ENCODE assay signal across 26 cellular contexts in genomic region chr12:108309674-108310312, GRCh38. TPM values are rescaled to one million over a fixed set of nuclear protein-coding genes. Genes with fewer than 3 reads are reported as not detected.
A peak's percentile ranks its signal among the peaks of the same experiment; 100 is the strongest.
DNase-seq lines count a peak whose midpoint lies in the region; ATAC-seq, FAIRE-seq and TF ChIP-seq lines count a peak whose summit lies in the region.
"Had no signal": no experiment of that assay in that cellular context is flagged by ENCODE, and none has a peak within 500 bp of the region (broad histone marks: within the 10 kb centered on the region; RNA-seq: fewer than 3 reads in every experiment).

No MANE protein-coding gene starts in this region.

- no peak overlapping the region for H2BK5ac ChIP-seq in neuronal stem cell (ENCODE audit: low read length)

- peak overlapping the region; percentile 38 for H4K91ac ChIP-seq in neuronal stem cell (ENCODE audit: low read depth, low read length, poor library complexity)

- H3K14ac ChIP-seq in neuronal stem cell (ENCODE audit: low read length): no peak overlapping the region

- no peak overlapping the region for H2AFZ ChIP-seq in neuronal stem cell (ENCODE audit: low read length)

- no peak overlapping the region for H2BK120ac ChIP-seq in neuronal stem cell (ENCODE audit: low read depth, low read length)

- no peak overlapping the region for H3K9ac ChIP-seq in neuronal stem cell (ENCODE audit: low read depth, low read length, poor library complexity)

- H3K36me3 ChIP-seq in neuronal stem cell (replicated peaks in 1 of 2; ENCODE audit: control insufficient read depth in 2 of 2, insufficient read depth in 2 of 2, low read length in 2 of 2): no peaks in the 10 kb centered on the region
- H3K36me3 ChIP-seq in right atrium auricular region: no peaks in the 10 kb centered on the region
- H3K36me3 ChIP-seq: pancreas, Peyer's patch, thyroid gland had no signal

- DNase-seq in GM12891 (ENCODE audit: insufficient read length, low spot score) (no peak), neuronal stem cell (ENCODE audit: low spot score) (no peak), right atrium auricular region (ENCODE audit: low spot score) (no peak), NCI-H345 (lab: John Stamatoyannopoulos, UW) (no peak)
- DNase-seq: activated CD8-positive, alpha-beta memory T cell treated with anti-CD3 and anti-CD28 coated beads for 24 hours; activated naive CD8-positive, alpha-beta T cell treated with anti-CD3 and anti-CD28 coated beads, Interleukin-2, amount 10 ng/mL, durations not matched to agents 7 days and 5 days; foreskin fibroblast; HFFc6; KG1; NCI-H1092 treated with DMSO at 0.1 percent for 48 hours; NCI-H774; pancreas; Peyer's patch; stimulated activated naive B cell treated with anti-CD40 and anti-IgM and Interleukin-4, amounts not matched to agents 10 μg/mL and 1 μg/mL and 100 μg/mL, for 72 hours; T-helper 9 cell; thyroid gland had no signal

- H3K4ac ChIP-seq in neuronal stem cell (ENCODE audit: low read length): no peak overlapping the region

- H4K8ac ChIP-seq in neuronal stem cell (ENCODE audit: low read depth, low read length): no peak overlapping the region

- peak; percentile 51 for FAIRE-seq in GM12891 (lab: Jason Lieb, UNC)
- FAIRE-seq: pancreas had no signal

- no peak overlapping the region for H2BK15ac ChIP-seq in neuronal stem cell (ENCODE audit: low read length)

- H3K9me3 ChIP-seq in neuronal stem cell (replicated peaks in 1 of 2; ENCODE audit: control insufficient read depth in 2 of 2, insufficient read depth in 1 of 2, low read depth in 1 of 2, low read length in 2 of 2) (no peaks in the 10 kb centered on the region), right atrium auricular region (no peaks in the 10 kb centered on the region)
- H3K9me3 ChIP-seq: pancreas, Peyer's patch, thyroid gland had no signal

- TF ChIP-seq POLR2A in GM12891 (IDR thresholded peaks at IDR 0.05; ENCODE audit: low read depth, low read length): no peak

- ATAC-seq in GM21723 (IDR thresholded peaks at IDR 0.05; ENCODE audit: unreplicated experiment) (peak; percentile 55), HG03108 (IDR thresholded peaks at IDR 0.05; ENCODE audit: unreplicated experiment) (no peak), GM18519 (IDR thresholded peaks at IDR 0.05; ENCODE audit: low FRiP score, unreplicated experiment) (no peak)
- ATAC-seq: activated CD4-positive, CD25-positive, alpha-beta regulatory T cell treated with anti-CD3 and anti-CD28 coated beads, Interleukin-2, amount 50 U/mL, for 24 hours; pancreas; sciatic nerve; stimulated activated naive B cell treated with anti-CD40 and anti-IgM and Interleukin-4, amounts not matched to agents 10 μg/mL and 1 μg/mL and 100 μg/mL, for 72 hours had no signal

- H3K4me1 ChIP-seq in neuronal stem cell (ENCODE audit: control insufficient read depth in 2 of 2, insufficient read depth in 1 of 2, low read depth in 1 of 2, low read length in 2 of 2): peaks cover 17 to 35% of the 10 kb centered on the region in 2 donors
- peaks cover 0 to 74% of the 10 kb centered on the region in 2 donors for H3K4me1 ChIP-seq in right atrium auricular region

- peak overlapping the region; percentile 52 for H3K27ac ChIP-seq in angular gyrus (ENCODE audit: low read depth, low read length)
- H3K27ac ChIP-seq in neuronal stem cell (replicated peaks; ENCODE audit: low read length): no peak overlapping the region
- no peak overlapping the region for H3K27ac ChIP-seq in right atrium auricular region
- H3K27ac ChIP-seq: epithelial cell of prostate, pancreas, Peyer's patch, SK-N-MC, thyroid gland had no signal

- no peak overlapping the region for H2BK12ac ChIP-seq in neuronal stem cell (ENCODE audit: low read length)

- no peak overlapping the region for H3K23ac ChIP-seq in neuronal stem cell (ENCODE audit: low read depth, low read length, poor library complexity)

- no peak overlapping the region for H3K4me3 ChIP-seq in neuronal stem cell (ENCODE audit: low read length in 2 of 2)
- no peak overlapping the region for H3K4me3 ChIP-seq in right atrium auricular region
- H3K4me3 ChIP-seq: pancreas, Peyer's patch, SK-N-MC, thyroid gland had no signal

- H3K79me1 ChIP-seq in neuronal stem cell (ENCODE audit: low read depth, low read length): no peaks in the 10 kb centered on the region

- peaks cover 0 to 4% (median 0%) of the 10 kb centered on the region in 3 experiments for H3K27me3 ChIP-seq in neuronal stem cell (ENCODE audit: control insufficient read depth in 3 of 3, insufficient read depth in 3 of 3, low read depth in 1 of 3, low read length in 3 of 3)
- H3K27me3 ChIP-seq in right atrium auricular region: no peaks in the 10 kb centered on the region
- H3K27me3 ChIP-seq: pancreas, Peyer's patch, thyroid gland had no signal

- no peak overlapping the region for H2AK5ac ChIP-seq in neuronal stem cell (ENCODE audit: low read depth, low read length)

- TF ChIP-seq CTCF in right atrium auricular region (IDR thresholded peaks at IDR 0.05): no peak

- no peak overlapping the region for H3K4me2 ChIP-seq in neuronal stem cell (ENCODE audit: insufficient read depth, low read length, poor library complexity, severe bottlenecking)

- H3K18ac ChIP-seq in neuronal stem cell (ENCODE audit: low read length): peak overlapping the region; percentile 8

- WGBS in neuronal stem cell (ENCODE audit: extremely low coverage in 2 of 2, insufficient read length in 2 of 2, insufficient replicate concordance in 1 of 2), 2 donors: no CpG with 5 or more reads among the region's 2 CpGs

TF ChIP-seq in GM12891, 5 proteins besides CTCF, POLR2A, EP300 and RAD21:
- TF ChIP-seq POLR2AphosphoS5 (IDR thresholded peaks at IDR 0.05; ENCODE audit: low read depth, low read length) (no peak), SPI1 (IDR thresholded peaks at IDR 0.05; ENCODE audit: low read depth, low read length) (0 out of 2 replicates have a peak, but pooled peaks have one; percentile 2), TAF1 (IDR thresholded peaks at IDR 0.05; ENCODE audit: low read depth, low read length) (no peak)

RNA-seq across cellular contexts. Expression of gene CMKLR1, which starts 29.3 kb away (rescaled TPM):
- 11.8 TPM for polyA plus RNA-seq in GM12891 (2012; ENCODE audit: low read depth, missing spikeins)
- polyA plus RNA-seq in neuronal stem cell (2013, experiment 1 of 2): 0.03 TPM
- polyA plus RNA-seq in neuronal stem cell (2013, experiment 2 of 2): 0.04 TPM
- 10 to 100 TPM in 1 of 2 donors, 1 to 10 TPM in 1; 6.2 to 11.0 TPM for total RNA-seq in right atrium auricular region
- total RNA-seq: activated T-helper 1 cell treated with anti-CD3 and anti-CD28 coated beads, Interleukin-12 subunit alpha, Interleukin-12 subunit beta, Interleukin-2, Interleukin-4 antibody, amounts not matched to agents 30 ng/mL and 10 ng/mL and 1 ng/mL, durations not matched to agents 14 hours and 24 hours and 36 hours; HFFc6; lung microvascular endothelial cell had no signal
